8 cellular contexts compared by ENCODE assay signal in the genomic region with DNA sequence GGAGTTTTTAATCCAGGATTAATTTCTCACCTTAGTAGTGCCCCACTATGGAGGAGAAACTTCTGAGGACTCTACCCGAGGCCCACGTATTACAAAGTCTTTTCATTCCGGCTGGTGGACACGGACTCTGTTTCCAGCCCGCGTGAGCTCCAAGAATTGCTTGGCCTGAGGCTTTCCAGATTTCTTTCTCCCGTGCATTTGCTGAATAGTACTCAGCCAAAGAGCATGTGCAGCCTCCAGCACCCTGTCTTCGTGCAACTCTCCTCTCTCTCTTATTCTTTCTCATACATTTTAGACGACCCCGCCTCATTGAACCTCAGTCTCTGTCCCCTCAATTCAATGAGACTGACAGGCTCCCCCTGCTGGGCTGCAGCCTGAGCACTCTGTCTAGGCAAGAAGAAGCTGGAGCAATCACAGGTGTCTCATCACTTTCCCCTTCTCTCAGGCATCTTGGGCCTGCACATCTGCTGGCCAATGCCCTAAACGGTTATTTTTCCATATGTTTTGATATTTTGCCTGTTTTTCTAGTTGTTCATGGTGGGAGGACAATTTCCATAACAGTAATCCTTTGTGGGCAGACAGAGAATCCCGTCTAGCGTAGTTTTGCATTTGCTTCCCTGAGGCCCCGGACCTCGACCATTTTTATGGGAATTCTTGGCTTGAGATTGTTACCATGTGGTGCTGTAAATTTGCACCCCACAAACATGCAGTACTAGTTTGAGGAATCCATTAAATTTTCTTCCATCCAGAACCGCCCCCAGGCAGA. TPM values are rescaled to one million over a fixed set of nuclear protein-coding genes. Genes with fewer than 3 reads are reported as not detected.
A peak's percentile ranks its signal among the peaks of the same experiment; 100 is the strongest.
DNase-seq lines count a peak whose midpoint lies in the region; ATAC-seq and TF ChIP-seq lines count a peak whose summit lies in the region.

No MANE protein-coding gene starts in this region.

- TF ChIP-seq CTCF in heart right ventricle (IDR thresholded peaks at IDR 0.05): peak; percentile 47 to 87 (median 79)

- H3K36me3 Mint-ChIP-seq in activated naive CD4-positive, alpha-beta T cell treated with anti-CD3 and anti-CD28 coated beads, Interleukin-2, amount 10 ng/mL, durations not matched to agents 7 days and 5 days: no peaks in the 10 kb centered on the region

- 41 to 44% methylated on average over 16 of the region's 16 CpGs for WGBS in heart right ventricle, 2 donors

- H3K9me3 Mint-ChIP-seq in activated naive CD4-positive, alpha-beta T cell treated with anti-CD3 and anti-CD28 coated beads, Interleukin-2, amount 10 ng/mL, durations not matched to agents 7 days and 5 days: no peaks in the 10 kb centered on the region

- peak overlapping the region in 2 of 10 donors; percentile 22 for H3K4me3 ChIP-seq in heart right ventricle

- no peaks in the 10 kb centered on the region for H3K9me3 ChIP-seq in heart right ventricle

- H3K4me3 Mint-ChIP-seq in activated naive CD4-positive, alpha-beta T cell treated with anti-CD3 and anti-CD28 coated beads, Interleukin-2, amount 10 ng/mL, durations not matched to agents 7 days and 5 days: peak overlapping the region; percentile 65

- H3K27me3 Mint-ChIP-seq in activated naive CD4-positive, alpha-beta T cell treated with anti-CD3 and anti-CD28 coated beads, Interleukin-2, amount 10 ng/mL, durations not matched to agents 7 days and 5 days: no peaks in the 10 kb centered on the region

- peak overlapping the region; percentile 100 for H3K27ac Mint-ChIP-seq in activated naive CD4-positive, alpha-beta T cell treated with anti-CD3 and anti-CD28 coated beads, Interleukin-2, amount 10 ng/mL, durations not matched to agents 7 days and 5 days

- H3K27ac ChIP-seq in heart right ventricle: peak overlapping the region in 1 of 10 donors; percentile 87

- H3K4me1 Mint-ChIP-seq in activated naive CD4-positive, alpha-beta T cell treated with anti-CD3 and anti-CD28 coated beads, Interleukin-2, amount 10 ng/mL, durations not matched to agents 7 days and 5 days: peaks cover 73% of the 10 kb centered on the region

- no peaks in the 10 kb centered on the region for H3K27me3 ChIP-seq in heart right ventricle

- H3K36me3 ChIP-seq in heart right ventricle: peaks cover 0 to 18% (median 6%) of the 10 kb centered on the region in 9 donors

- CTCF ChIA-PET in activated naive CD4-positive, alpha-beta T cell treated with anti-CD3 and anti-CD28 coated beads, Interleukin-2, amount 10 ng/mL, durations not matched to agents 7 days and 5 days (lab: Charles Lee): interaction anchor here (0.7 to 8.0 kb wide), 43 partner anchors 11 to 187 kb away, joined by 3 to 253 read pairs (median 6); partner anchors contain the start of genes LPIN2 and MYL12A

- H3K4me1 ChIP-seq in heart right ventricle: peaks cover 0 to 51% (median 12%) of the 10 kb centered on the region in 9 donors

- peak; percentile 42 for ATAC-seq in HG03280 (IDR thresholded peaks at IDR 0.05; ENCODE audit: unreplicated experiment)
- ATAC-seq in heart right ventricle: peak; percentile 56 to 76 (median 68)
- no peak for ATAC-seq in HG02870 (IDR thresholded peaks at IDR 0.05; ENCODE audit: unreplicated experiment)
- no peak for ATAC-seq in HG03159 (IDR thresholded peaks at IDR 0.05; ENCODE audit: unreplicated experiment)

- intact Hi-C loops in heart right ventricle (cut with DNase I): loop anchor here (1.0 to 10.0 kb wide), 12 partner anchors 46 to 183 kb away; partner anchors contain the start of gene LPIN2 (in 2 of the 10)

- in situ Hi-C loops in SK-MEL-5 (cut with HindIII; ENCODE audit: low pct_unique_long_range_greater_than_20kb, low sequenced_read_pairs): no loop called here

- DNase-seq in ELF-1 (ENCODE audit: low read depth, low spot score) (peak; percentile 53), SK-MEL-5 (ENCODE audit: low read depth, low spot score) (peak; percentile 66), heart right ventricle (peak; percentile 61 to 76), retina (peak; percentile 48)
- DNase-seq in activated naive CD4-positive, alpha-beta T cell treated with anti-CD3 and anti-CD28 coated beads, Interleukin-2, amount 10 ng/mL, durations not matched to agents 7 days and 5 days: peak; percentile 89

RNA-seq across cellular contexts. Expression of gene LPIN2, which starts 50.0 kb away (rescaled TPM):
- 11.7 and 12.9 TPM in 2 replicates for total RNA-seq in SK-MEL-5 (2014; rRNA removed; shearing (Covaris generic))
- polyA plus RNA-seq in SK-MEL-5 (2015; cell fraction: cytosol; rRNA removed): 9.3 and 14.7 TPM in 2 replicates
- 13.5 and 17.4 TPM in 2 replicates for polyA plus RNA-seq in SK-MEL-5 (2015; cell fraction: nucleus; rRNA removed)
- 10 to 100 TPM in 4 of 10 donors, 1 to 10 TPM in 6; 6.8 to 15.9 (median 8.2) TPM for total RNA-seq in heart right ventricle
- 1 to 10 TPM; 1.9 to 5.0 TPM for polyA plus RNA-seq in heart right ventricle

Comparison
In these comparisons a context has a peak if more than half of its experiments do, and no peak if none do; other contexts are left out.
1. ATAC-seq: peak in HG03280 (single experiment) and heart right ventricle (8 of 8); none in HG02870 (single experiment) and HG03159 (single experiment).
2. Peak in every context shown above with its lines, with median percentiles within 50 percentile points of each other: DNase-seq.